In the genomic region with DNA sequence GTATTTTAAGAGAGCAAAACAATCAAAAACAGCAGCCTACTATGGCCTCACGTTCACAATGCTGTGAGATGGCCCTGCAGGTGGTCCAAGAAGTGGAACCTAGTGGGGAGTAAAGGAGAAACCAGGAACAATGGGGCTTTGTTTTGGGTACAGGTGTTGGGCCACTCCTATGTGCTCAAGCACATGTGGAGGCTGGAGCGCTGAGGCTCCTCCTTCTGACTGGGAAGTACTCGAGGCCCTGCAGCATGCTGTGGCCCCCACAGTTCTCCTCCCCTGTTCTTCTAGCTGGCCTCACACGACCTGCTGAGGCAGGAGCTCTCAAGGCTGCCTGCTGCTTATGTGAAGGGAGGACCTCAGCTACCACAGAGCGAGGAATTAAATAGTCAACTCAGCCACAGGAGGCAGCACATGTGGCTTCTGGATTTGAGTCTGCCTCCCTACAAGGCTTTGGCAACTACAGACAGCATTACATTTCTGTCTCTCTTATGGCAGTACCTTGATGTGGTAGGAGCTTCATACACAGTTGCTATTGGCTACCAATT, we compare ENCODE assay signal across 19 cellular contexts.
A peak's percentile ranks its signal among the peaks of the same experiment; 100 is the strongest.
DNase-seq lines count a peak whose midpoint lies in the region; FAIRE-seq and TF ChIP-seq lines count a peak whose summit lies in the region.
"Had no signal": no experiment of that assay in that cellular context is flagged by ENCODE, and none has a peak within 500 bp of the region (broad histone marks: within the 10 kb centered on the region; RNA-seq: fewer than 3 reads in every experiment).

No MANE protein-coding gene starts in this region.

- DNase-seq in HEK293T (ENCODE audit: extremely low spot score) = peak; percentile 27
- DNase-seq in RPMI7951 (ENCODE audit: low read depth) = peak; percentile 7
- DNase-seq in fibroblast of pulmonary artery (ENCODE audit: low read depth) = peak; percentile 13
- DNase-seq in GM12892 (ENCODE audit: insufficient read length) = no peak
- no peak for DNase-seq in NCI-H1694 (lab: John Stamatoyannopoulos, UW)
- DNase-seq in thyroid gland = no peak
- DNase-seq in D721Med (ENCODE audit: insufficient read length, low spot score) = no peak
- DNase-seq: activated CD4-positive, alpha-beta T cell treated with anti-CD3 and anti-CD28 coated beads, Interleukin-2, amount 10 ng/mL, durations not matched to agents 7 days and 5 days; activated naive CD8-positive, alpha-beta T cell treated with anti-CD3 and anti-CD28 coated beads, Interleukin-2, amount 10 ng/mL, durations not matched to agents 7 days and 5 days; BE2C; DMS79 treated with DMSO at 0.1 percent for 48 hours; left colon; NCI-H1092; NCI-H226; stimulated activated CD4-positive, alpha-beta T cell treated with anti-CD3 and anti-CD28 coated beads, Interleukin-4, amount 100 ng/mL, for 24 hours; stimulated activated CD8-positive, alpha-beta memory T cell treated with anti-CD3 and anti-CD28 coated beads, Interleukin-4, amount 100 ng/mL, for 48 hours had no signal

- H3K4me3 ChIP-seq in fibroblast of pulmonary artery (replicated peaks; ENCODE audit: low read depth, low read length) (no peak overlapping the region), thyroid gland (replicated peaks in 1 of 3) (no peak overlapping the region)
- H3K4me3 ChIP-seq: hepatocyte had no signal

- CTCF ChIA-PET in HEK293T (lab: Yijun Ruan, JAX) = no interaction called here

- intact Hi-C loops in thyroid gland (cut with DNase I) = no loop called here

- no peaks in the 10 kb centered on the region for H3K27me3 ChIP-seq in thyroid gland
- H3K27me3 ChIP-seq: BE2C had no signal

- no peak overlapping the region for H3K27ac ChIP-seq in C4-2B
- H3K27ac ChIP-seq in thyroid gland = no peak overlapping the region
- H3K27ac ChIP-seq: hepatocyte had no signal

- no peaks in the 10 kb centered on the region for H3K9me3 ChIP-seq in thyroid gland
- H3K9me3 ChIP-seq: BE2C had no signal

- TF ChIP-seq CTCF in C4-2B (conservative IDR thresholded peaks at IDR 0.05) (peak; percentile 16; the same call in 1 of the 2 replicates), fibroblast of pulmonary artery (IDR thresholded peaks at IDR 0.05; ENCODE audit: low read length, missing control alignments) (peak; percentile 9), thyroid gland (IDR thresholded peaks at IDR 0.05) (no peak), D721Med (IDR thresholded peaks at IDR 0.05; ENCODE audit: insufficient read depth, missing control alignments) (no peak)

- no peak for FAIRE-seq in GM12892 (lab: Jason Lieb, UNC)
- no peak for FAIRE-seq in D721Med (lab: Jason Lieb, UNC)
- FAIRE-seq: bronchial epithelial cell had no signal

- POLR2A ChIA-PET in HEK293T (lab: Yijun Ruan, JAX) = no interaction called here

- TF ChIP-seq POLR2A in GM12892 (IDR thresholded peaks at IDR 0.05; ENCODE audit: low read depth, low read length) (no peak), thyroid gland (IDR thresholded peaks at IDR 0.05) (no peak)

- 40% methylated on average over 5 of the region's 5 CpGs for WGBS in thyroid gland, 2 donors

- H3K4me1 ChIP-seq in thyroid gland = no peaks in the 10 kb centered on the region
- H3K4me1 ChIP-seq: BE2C had no signal

- H3K36me3 ChIP-seq in thyroid gland = no peaks in the 10 kb centered on the region
- H3K36me3 ChIP-seq: BE2C had no signal

TF ChIP-seq in HEK293T, 16 proteins besides CTCF, POLR2A, EP300 and RAD21:
- TF ChIP-seq SUZ12 (IDR thresholded peaks at IDR 0.05) = no peak
TF ChIP-seq in HEK293T: peak in this region for 0.

Comparison
In these comparisons a context has a peak if more than half of its experiments do, and no peak if none do; other contexts are left out.
1. CTCF ChIP-seq: peak in C4-2B (single experiment) and fibroblast of pulmonary artery (single experiment); none in thyroid gland (0 of 6) and D721Med (single experiment).
2. DNase-seq: peak in HEK293T (single experiment), RPMI7951 (single experiment) and fibroblast of pulmonary artery (single experiment); none in GM12892 (single experiment), NCI-H1694 (single experiment), thyroid gland (0 of 2) and D721Med (single experiment).